In the genomic region with DNA sequence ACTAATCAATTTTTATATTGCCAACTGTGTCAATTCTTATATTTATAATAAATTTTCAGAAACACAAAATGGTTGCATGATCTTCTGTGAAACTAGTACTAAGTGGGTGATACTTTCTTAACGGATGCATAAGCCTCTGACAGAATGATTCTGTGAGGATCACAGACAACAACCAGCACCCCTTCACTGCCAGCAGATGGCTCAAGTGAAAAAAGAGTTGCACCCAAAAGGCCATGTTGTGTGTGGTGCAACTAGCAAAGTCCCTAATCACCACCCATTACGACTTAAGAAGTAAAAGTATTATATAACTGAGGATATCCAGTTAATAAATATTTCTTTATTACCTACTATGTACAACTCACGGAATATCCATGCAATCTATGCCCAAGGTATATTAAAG, we compare ENCODE assay signal across 26 cellular contexts.
"Had no signal": no experiment of that assay in that cellular context is flagged by ENCODE, and none has a peak within 500 bp of the region (broad histone marks: within the 10 kb centered on the region; RNA-seq: fewer than 3 reads in every experiment).

No MANE protein-coding gene starts in this region.

- H3K36me3 ChIP-seq: gastrocnemius medialis, left lung, neural progenitor cell, right lobe of liver, suprapubic skin, transverse colon, upper lobe of right lung, uterus had no signal

- H3K27ac ChIP-seq: dorsolateral prefrontal cortex, epithelial cell of prostate, gastrocnemius medialis, left lung, neural progenitor cell, parathyroid adenoma, right lobe of liver, suprapubic skin, transverse colon, upper lobe of right lung, uterus had no signal

- H3K36me3 Mint-ChIP-seq: naive thymus-derived CD4-positive, alpha-beta T cell; neural progenitor cell; stimulated activated naive B cell treated with anti-CD40 and anti-IgM and Interleukin-4, amounts not matched to agents 10 μg/mL and 1 μg/mL and 100 μg/mL, for 72 hours had no signal

- H3K9ac ChIP-seq: neural progenitor cell, parathyroid adenoma had no signal

- H2AFZ ChIP-seq: neural progenitor cell, parathyroid adenoma had no signal

- H3K4me1 ChIP-seq: gastrocnemius medialis, left lung, neural progenitor cell, parathyroid adenoma, right lobe of liver, suprapubic skin, transverse colon, upper lobe of right lung, uterus had no signal

- H3K4me2 ChIP-seq: neural progenitor cell had no signal

- H3K9me3 ChIP-seq: gastrocnemius medialis, left lung, right lobe of liver, suprapubic skin, transverse colon, upper lobe of right lung, uterus had no signal

- H3K4me1 Mint-ChIP-seq: naive thymus-derived CD4-positive, alpha-beta T cell; nephron; stimulated activated naive B cell treated with anti-CD40 and anti-IgM and Interleukin-4, amounts not matched to agents 10 μg/mL and 1 μg/mL and 100 μg/mL, for 72 hours; stimulated activated naive CD8-positive, alpha-beta T cell treated with anti-CD3 and anti-CD28 coated beads, Interleukin-15, amount 100 ng/mL, for 72 hours had no signal

- H3K27me3 ChIP-seq: gastrocnemius medialis, neural progenitor cell, right lobe of liver, suprapubic skin, transverse colon, upper lobe of right lung, uterus had no signal

- H3K79me2 ChIP-seq: parathyroid adenoma had no signal

- H3K9me3 Mint-ChIP-seq: nephron; stimulated activated naive B cell treated with anti-CD40 and anti-IgM and Interleukin-4, amounts not matched to agents 10 μg/mL and 1 μg/mL and 100 μg/mL, for 72 hours; stimulated activated naive CD8-positive, alpha-beta T cell treated with anti-CD3 and anti-CD28 coated beads, Interleukin-15, amount 100 ng/mL, for 72 hours had no signal

- H3K4me3 Mint-ChIP-seq: naive thymus-derived CD4-positive, alpha-beta T cell; nephron; neural progenitor cell; stimulated activated naive B cell treated with anti-CD40 and anti-IgM and Interleukin-4, amounts not matched to agents 10 μg/mL and 1 μg/mL and 100 μg/mL, for 72 hours; stimulated activated naive CD8-positive, alpha-beta T cell treated with anti-CD3 and anti-CD28 coated beads, Interleukin-15, amount 100 ng/mL, for 72 hours had no signal

- H3K27ac Mint-ChIP-seq: naive thymus-derived CD4-positive, alpha-beta T cell; nephron; neural progenitor cell; progenitor cell of endocrine pancreas; stimulated activated naive B cell treated with anti-CD40 and anti-IgM and Interleukin-4, amounts not matched to agents 10 μg/mL and 1 μg/mL and 100 μg/mL, for 72 hours; stimulated activated naive CD8-positive, alpha-beta T cell treated with anti-CD3 and anti-CD28 coated beads, Interleukin-15, amount 100 ng/mL, for 72 hours had no signal

- DNase-seq: dorsolateral prefrontal cortex; effector CD4-positive, alpha-beta T cell; foreskin fibroblast; gastrocnemius medialis; head of caudate nucleus; left cardiac atrium; left lung; mammary epithelial cell; mesendoderm; midbrain; naive thymus-derived CD4-positive, alpha-beta T cell; right lobe of liver; small intestine; stimulated activated CD4-positive, alpha-beta T cell treated with anti-CD3 and anti-CD28 coated beads, Interleukin-15, amount 100 ng/mL, for 24 hours; stimulated activated CD4-positive, alpha-beta T cell treated with anti-CD3 and anti-CD28 coated beads, Interleukin-2, amount 100 ng/mL, for 48 hours; stimulated activated naive B cell treated with anti-CD40 and anti-IgM and Interleukin-4, amounts not matched to agents 10 μg/mL and 1 μg/mL and 100 μg/mL, for 72 hours; stimulated activated naive CD8-positive, alpha-beta T cell treated with anti-CD3 and anti-CD28 coated beads, Interleukin-15, amount 100 ng/mL, for 72 hours; transverse colon; upper lobe of right lung; uterus had no signal

- H3K4me3 ChIP-seq: dorsolateral prefrontal cortex, gastrocnemius medialis, left lung, neural progenitor cell, right lobe of liver, suprapubic skin, transverse colon, upper lobe of right lung, uterus had no signal

- H3K27me3 Mint-ChIP-seq: naive thymus-derived CD4-positive, alpha-beta T cell; progenitor cell of endocrine pancreas; stimulated activated naive B cell treated with anti-CD40 and anti-IgM and Interleukin-4, amounts not matched to agents 10 μg/mL and 1 μg/mL and 100 μg/mL, for 72 hours; stimulated activated naive CD8-positive, alpha-beta T cell treated with anti-CD3 and anti-CD28 coated beads, Interleukin-15, amount 100 ng/mL, for 72 hours had no signal
